ENCODE assay signal across 1 cellular context in genomic region chr17:82457071-82457789, GRCh38.
TF ChIP-seq lines count a peak whose summit lies in the region.

No MANE protein-coding gene starts in this region.

TF ChIP-seq in GM12878, 131 proteins besides CTCF, POLR2A, EP300 and RAD21:
- TF ChIP-seq MEF2B (IDR thresholded peaks at IDR 0.05; ENCODE audit: partially characterized antibody, poor library complexity, severe bottlenecking): no peak
- no peak for TF ChIP-seq SIN3A (IDR thresholded peaks at IDR 0.05; ENCODE audit: low read depth, low read length)
- TF ChIP-seq CHD1 (IDR thresholded peaks at IDR 0.05; ENCODE audit: low read depth, low read length): no peak
- TF ChIP-seq, protein P1, sequence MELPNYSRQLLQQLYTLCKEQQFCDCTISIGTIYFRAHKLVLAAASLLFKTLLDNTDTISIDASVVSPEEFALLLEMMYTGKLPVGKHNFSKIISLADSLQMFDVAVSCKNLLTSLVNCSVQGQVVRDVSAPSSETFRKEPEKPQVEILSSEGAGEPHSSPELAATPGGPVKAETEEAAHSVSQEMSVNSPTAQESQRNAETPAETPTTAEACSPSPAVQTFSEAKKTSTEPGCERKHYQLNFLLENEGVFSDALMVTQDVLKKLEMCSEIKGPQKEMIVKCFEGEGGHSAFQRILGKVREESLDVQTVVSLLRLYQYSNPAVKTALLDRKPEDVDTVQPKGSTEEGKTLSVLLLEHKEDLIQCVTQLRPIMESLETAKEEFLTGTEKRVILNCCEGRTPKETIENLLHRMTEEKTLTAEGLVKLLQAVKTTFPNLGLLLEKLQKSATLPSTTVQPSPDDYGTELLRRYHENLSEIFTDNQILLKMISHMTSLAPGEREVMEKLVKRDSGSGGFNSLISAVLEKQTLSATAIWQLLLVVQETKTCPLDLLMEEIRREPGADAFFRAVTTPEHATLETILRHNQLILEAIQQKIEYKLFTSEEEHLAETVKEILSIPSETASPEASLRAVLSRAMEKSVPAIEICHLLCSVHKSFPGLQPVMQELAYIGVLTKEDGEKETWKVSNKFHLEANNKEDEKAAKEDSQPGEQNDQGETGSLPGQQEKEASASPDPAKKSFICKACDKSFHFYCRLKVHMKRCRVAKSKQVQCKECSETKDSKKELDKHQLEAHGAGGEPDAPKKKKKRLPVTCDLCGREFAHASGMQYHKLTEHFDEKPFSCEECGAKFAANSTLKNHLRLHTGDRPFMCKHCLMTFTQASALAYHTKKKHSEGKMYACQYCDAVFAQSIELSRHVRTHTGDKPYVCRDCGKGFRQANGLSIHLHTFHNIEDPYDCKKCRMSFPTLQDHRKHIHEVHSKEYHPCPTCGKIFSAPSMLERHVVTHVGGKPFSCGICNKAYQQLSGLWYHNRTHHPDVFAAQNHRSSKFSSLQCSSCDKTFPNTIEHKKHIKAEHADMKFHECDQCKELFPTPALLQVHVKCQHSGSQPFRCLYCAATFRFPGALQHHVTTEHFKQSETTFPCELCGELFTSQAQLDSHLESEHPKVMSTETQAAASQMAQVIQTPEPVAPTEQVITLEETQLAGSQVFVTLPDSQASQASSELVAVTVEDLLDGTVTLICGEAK (IDR thresholded peaks at IDR 0.05; ENCODE audit: borderline replicate concordance): peak; percentile 46; the same call in 1 of the 2 replicates
- TF ChIP-seq YY1 (IDR thresholded peaks at IDR 0.05; ENCODE audit: low read depth, low read length): no peak
- no peak for TF ChIP-seq TBL1XR1 (IDR thresholded peaks at IDR 0.05; ENCODE audit: low read depth, low read length)
- TF ChIP-seq TCF12 (IDR thresholded peaks at IDR 0.05; ENCODE audit: low read depth, low read length): 0 out of 2 replicates have a peak, but pooled peaks have one; percentile 30
- no peak for TF ChIP-seq DPF2 (IDR thresholded peaks at IDR 0.05)
- no peak for TF ChIP-seq PML (IDR thresholded peaks at IDR 0.05; ENCODE audit: low read length)
- TF ChIP-seq JUND (IDR thresholded peaks at IDR 0.05; ENCODE audit: low read depth, low read length): no peak
- TF ChIP-seq ZSCAN29 (IDR thresholded peaks at IDR 0.05): no peak
- no peak for TF ChIP-seq NFXL1 (IDR thresholded peaks at IDR 0.05; ENCODE audit: borderline replicate concordance)
- no peak for TF ChIP-seq POLR2AphosphoS2 (IDR thresholded peaks at IDR 0.05; ENCODE audit: low read depth, low read length)
- no peak for TF ChIP-seq KLF5 (IDR thresholded peaks at IDR 0.05; ENCODE audit: partially characterized antibody)
- TF ChIP-seq ZBED1 (IDR thresholded peaks at IDR 0.05; ENCODE audit: borderline replicate concordance): no peak
- TF ChIP-seq FOXM1 (IDR thresholded peaks at IDR 0.05; ENCODE audit: low read depth, low read length): no peak
- TF ChIP-seq SPI1 (IDR thresholded peaks at IDR 0.05; ENCODE audit: borderline replicate concordance, insufficient read depth, low read depth, low read length): no peak
- TF ChIP-seq PBX3 (IDR thresholded peaks at IDR 0.05; ENCODE audit: insufficient replicate concordance, low read depth, low read length): peak; percentile 34
- no peak for TF ChIP-seq SUZ12 (IDR thresholded peaks at IDR 0.05; ENCODE audit: unreplicated experiment)
- TF ChIP-seq STAT3 (IDR thresholded peaks at IDR 0.05; ENCODE audit: low read depth, low read length): no peak
- TF ChIP-seq, protein P2, sequence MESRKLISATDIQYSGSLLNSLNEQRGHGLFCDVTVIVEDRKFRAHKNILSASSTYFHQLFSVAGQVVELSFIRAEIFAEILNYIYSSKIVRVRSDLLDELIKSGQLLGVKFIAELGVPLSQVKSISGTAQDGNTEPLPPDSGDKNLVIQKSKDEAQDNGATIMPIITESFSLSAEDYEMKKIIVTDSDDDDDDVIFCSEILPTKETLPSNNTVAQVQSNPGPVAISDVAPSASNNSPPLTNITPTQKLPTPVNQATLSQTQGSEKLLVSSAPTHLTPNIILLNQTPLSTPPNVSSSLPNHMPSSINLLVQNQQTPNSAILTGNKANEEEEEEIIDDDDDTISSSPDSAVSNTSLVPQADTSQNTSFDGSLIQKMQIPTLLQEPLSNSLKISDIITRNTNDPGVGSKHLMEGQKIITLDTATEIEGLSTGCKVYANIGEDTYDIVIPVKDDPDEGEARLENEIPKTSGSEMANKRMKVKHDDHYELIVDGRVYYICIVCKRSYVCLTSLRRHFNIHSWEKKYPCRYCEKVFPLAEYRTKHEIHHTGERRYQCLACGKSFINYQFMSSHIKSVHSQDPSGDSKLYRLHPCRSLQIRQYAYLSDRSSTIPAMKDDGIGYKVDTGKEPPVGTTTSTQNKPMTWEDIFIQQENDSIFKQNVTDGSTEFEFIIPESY (IDR thresholded peaks at IDR 0.05): 0 out of 2 replicates have a peak, but pooled peaks have one; percentile 26
- TF ChIP-seq, protein P3, sequence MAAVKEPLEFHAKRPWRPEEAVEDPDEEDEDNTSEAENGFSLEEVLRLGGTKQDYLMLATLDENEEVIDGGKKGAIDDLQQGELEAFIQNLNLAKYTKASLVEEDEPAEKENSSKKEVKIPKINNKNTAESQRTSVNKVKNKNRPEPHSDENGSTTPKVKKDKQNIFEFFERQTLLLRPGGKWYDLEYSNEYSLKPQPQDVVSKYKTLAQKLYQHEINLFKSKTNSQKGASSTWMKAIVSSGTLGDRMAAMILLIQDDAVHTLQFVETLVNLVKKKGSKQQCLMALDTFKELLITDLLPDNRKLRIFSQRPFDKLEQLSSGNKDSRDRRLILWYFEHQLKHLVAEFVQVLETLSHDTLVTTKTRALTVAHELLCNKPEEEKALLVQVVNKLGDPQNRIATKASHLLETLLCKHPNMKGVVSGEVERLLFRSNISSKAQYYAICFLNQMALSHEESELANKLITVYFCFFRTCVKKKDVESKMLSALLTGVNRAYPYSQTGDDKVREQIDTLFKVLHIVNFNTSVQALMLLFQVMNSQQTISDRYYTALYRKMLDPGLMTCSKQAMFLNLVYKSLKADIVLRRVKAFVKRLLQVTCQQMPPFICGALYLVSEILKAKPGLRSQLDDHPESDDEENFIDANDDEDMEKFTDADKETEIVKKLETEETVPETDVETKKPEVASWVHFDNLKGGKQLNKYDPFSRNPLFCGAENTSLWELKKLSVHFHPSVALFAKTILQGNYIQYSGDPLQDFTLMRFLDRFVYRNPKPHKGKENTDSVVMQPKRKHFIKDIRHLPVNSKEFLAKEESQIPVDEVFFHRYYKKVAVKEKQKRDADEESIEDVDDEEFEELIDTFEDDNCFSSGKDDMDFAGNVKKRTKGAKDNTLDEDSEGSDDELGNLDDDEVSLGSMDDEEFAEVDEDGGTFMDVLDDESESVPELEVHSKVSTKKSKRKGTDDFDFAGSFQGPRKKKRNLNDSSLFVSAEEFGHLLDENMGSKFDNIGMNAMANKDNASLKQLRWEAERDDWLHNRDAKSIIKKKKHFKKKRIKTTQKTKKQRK (IDR thresholded peaks at IDR 0.05; ENCODE audit: low read depth, low read length): no peak
- TF ChIP-seq MLLT1 (IDR thresholded peaks at IDR 0.05): peak; percentile 97
